ENCODE assay signal across 10 cellular contexts in genomic region chr12:27595231-27595642, GRCh38.
A peak's percentile ranks its signal among the peaks of the same experiment; 100 is the strongest.
DNase-seq lines count a peak whose midpoint lies in the region; TF ChIP-seq lines count a peak whose summit lies in the region.
"Had no signal": no experiment of that assay in that cellular context is flagged by ENCODE, and none has a peak within 500 bp of the region (broad histone marks: within the 10 kb centered on the region; RNA-seq: fewer than 3 reads in every experiment).

No MANE protein-coding gene starts in this region.

- TF ChIP-seq CTCF in fibroblast of pulmonary artery (IDR thresholded peaks at IDR 0.05; ENCODE audit: low read length, missing control alignments) (no peak), neural crest cell (conservative IDR thresholded peaks at IDR 0.05) (no peak)

- peak overlapping the region; percentile 62 for H3K27ac ChIP-seq in ACC112 (ENCODE audit: low read depth, low read length)

- H3K27me3 ChIP-seq in ACC112 (ENCODE audit: insufficient read depth, low read length): no peaks in the 10 kb centered on the region

- DNase-seq in RPMI7951 (ENCODE audit: low read depth): peak; percentile 95
- DNase-seq in fibroblast of pulmonary artery (ENCODE audit: low read depth): peak; percentile 94
- DNase-seq in neural crest cell (ENCODE audit: low read depth, low spot score): no peak
- DNase-seq in HuH-7.5 (ENCODE audit: low spot score): no peak
- DNase-seq in NCI-H345 treated with DMSO at 0.1 percent for 48 hours (lab: John Stamatoyannopoulos, UW; ENCODE audit: unreplicated experiment): no peak
- DNase-seq in activated gamma-delta T cell (lab: John Stamatoyannopoulos, UW): no peak
- DNase-seq in DMS114 treated with DMSO at 0.1 percent for 48 hours (lab: John Stamatoyannopoulos, UW; ENCODE audit: unreplicated experiment): no peak
- DNase-seq: activated CD4-positive, alpha-beta T cell treated with anti-CD3 and anti-CD28 coated beads, Interleukin-2, amount 50 U/mL, for 48 hours; NCI-H1694 had no signal

- H3K27me3 Mint-ChIP-seq in neural crest cell (ENCODE audit: low read depth): no peaks in the 10 kb centered on the region

- peaks cover 23% of the 10 kb centered on the region for H3K36me3 Mint-ChIP-seq in neural crest cell (ENCODE audit: low read depth)

- H3K36me3 ChIP-seq in ACC112 (ENCODE audit: insufficient read depth, low read length): peaks cover 12% of the 10 kb centered on the region

- peaks cover 8% of the 10 kb centered on the region for H3K9me3 Mint-ChIP-seq in neural crest cell

- H3K79me2 ChIP-seq in ACC112 (ENCODE audit: control insufficient read depth, insufficient read depth, low read length, unreplicated experiment): peaks cover 56% of the 10 kb centered on the region

- H3K4me1 Mint-ChIP-seq in neural crest cell: peaks cover 14% of the 10 kb centered on the region

- no peak overlapping the region for H2AFZ ChIP-seq in ACC112 (ENCODE audit: low read length, unreplicated experiment)

- peaks cover 41% of the 10 kb centered on the region for H3K4me1 ChIP-seq in ACC112 (ENCODE audit: control insufficient read depth, insufficient read depth, low read length, unreplicated experiment)

- no peak overlapping the region for H3K4me3 Mint-ChIP-seq in neural crest cell

- peak overlapping the region; percentile 78 for H3K27ac Mint-ChIP-seq in neural crest cell (ENCODE audit: unreplicated experiment)

- H3K4me3 ChIP-seq in ACC112 (ENCODE audit: low read depth, low read length) (no peak overlapping the region), fibroblast of pulmonary artery (replicated peaks; ENCODE audit: low read depth, low read length) (no peak overlapping the region)

Comparison
In these comparisons a context has a peak if more than half of its experiments do, and no peak if none do; other contexts are left out.
1. DNase-seq: peak in RPMI7951 (single experiment) and fibroblast of pulmonary artery (single experiment); none in neural crest cell (single experiment), HuH-7.5 (single experiment), NCI-H345 treated with DMSO at 0.1 percent for 48 hours (single experiment), activated gamma-delta T cell (single experiment) and DMS114 treated with DMSO at 0.1 percent for 48 hours (single experiment).